8 cellular contexts compared by ENCODE assay signal in the genomic region with DNA sequence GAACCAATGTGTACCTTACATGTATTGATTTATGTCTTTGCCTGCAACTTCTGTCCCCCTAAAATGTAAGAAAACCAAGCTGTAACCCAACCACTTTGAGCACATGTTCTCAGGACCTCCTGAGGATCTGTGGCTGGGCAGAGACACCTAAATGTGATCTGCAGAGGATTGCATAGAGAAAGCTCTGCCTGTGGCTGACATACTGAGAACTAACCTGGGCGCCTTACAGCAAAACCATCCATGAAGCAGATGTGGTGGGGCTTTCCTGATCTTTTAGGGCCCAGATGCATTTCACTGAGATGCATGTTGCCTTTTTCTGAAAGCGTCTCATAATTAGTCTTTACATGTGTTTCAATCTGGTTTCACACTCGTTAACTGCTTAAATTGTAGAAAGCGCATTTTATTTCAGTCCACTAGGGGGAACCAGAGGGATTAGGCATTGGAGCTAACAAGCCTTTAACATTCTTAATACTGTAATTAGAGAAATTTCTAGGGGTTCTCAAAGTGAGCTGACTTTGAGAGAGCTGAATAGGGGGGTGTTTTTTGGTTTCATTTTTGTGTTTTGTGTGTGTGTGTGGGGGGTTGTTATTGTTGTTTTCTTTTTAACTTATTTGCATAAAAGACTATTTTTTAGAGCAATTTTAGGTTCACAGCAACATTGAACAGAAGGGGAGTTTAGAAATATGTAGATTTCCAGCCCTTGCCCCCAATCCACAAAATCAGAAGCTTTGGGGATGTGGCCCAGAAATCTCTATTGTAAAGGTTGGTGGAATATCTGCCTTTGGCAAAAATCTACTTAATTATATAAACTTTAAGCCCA. TPM values are rescaled to one million over a fixed set of nuclear protein-coding genes. Genes with fewer than 3 reads are reported as not detected.
DNase-seq lines count a peak whose midpoint lies in the region; ATAC-seq and TF ChIP-seq lines count a peak whose summit lies in the region.

No MANE protein-coding gene starts in this region.

- intact Hi-C loops in aorta (cut with DNase I) = loop anchor here (5.0 kb wide), 2 partner anchors 218 to 223 kb away; partner anchors contain the start of gene MAN1A1 (in 1 of the 2)

- H3K9ac ChIP-seq in KMS-11 = no peak overlapping the region

- no peaks in the 10 kb centered on the region for H3K79me2 ChIP-seq in GM23338 (replicated peaks; ENCODE audit: insufficient read depth)
- no peaks in the 10 kb centered on the region for H3K79me2 ChIP-seq in KMS-11 (ENCODE audit: insufficient read depth, low read depth)

- H3K27me3 ChIP-seq in GM23338 (ENCODE audit: insufficient read depth) (no peaks in the 10 kb centered on the region), KMS-11 (ENCODE audit: insufficient read depth, low read depth) (no peaks in the 10 kb centered on the region), Peyer's patch (no peaks in the 10 kb centered on the region), aorta (ENCODE audit: control insufficient read depth in 1 of 2, insufficient read depth in 2 of 2, low read length in 1 of 2) (no peaks in the 10 kb centered on the region)

- H3K4me3 ChIP-seq in GM23338 = no peak overlapping the region
- H3K4me3 ChIP-seq in KMS-11 (IDR thresholded peaks at IDR 0.05; ENCODE audit: insufficient read depth, low read depth, low read length) = no peak overlapping the region
- H3K4me3 ChIP-seq in Peyer's patch = no peak overlapping the region
- no peak overlapping the region for H3K4me3 ChIP-seq in aorta (ENCODE audit: low read length in 2 of 2)

- TF ChIP-seq CTCF in GM23338 (conservative IDR thresholded peaks at IDR 0.05; ENCODE audit: low read depth in 2 of 2) (peak; percentile 75 to 97), KMS-11 (conservative IDR thresholded peaks at IDR 0.05; ENCODE audit: low read depth, low read length) (peak; percentile 78), Peyer's patch (IDR thresholded peaks at IDR 0.05) (peak; percentile 54 to 88 (median 82))

- peaks cover 10% of the 10 kb centered on the region for H3K4me1 Mint-ChIP-seq in activated T-cell treated with anti-CD3 and anti-CD28 coated beads, Interleukin-2, amount 50 U/mL, for 72 hours (ENCODE audit: low read depth)
- H3K4me1 Mint-ChIP-seq in GM23338 = peaks cover 26% of the 10 kb centered on the region
- no peaks in the 10 kb centered on the region for H3K4me1 Mint-ChIP-seq in memory B cell

- H2AFZ ChIP-seq in GM23338 (peak overlapping the region; percentile 93), KMS-11 (ENCODE audit: low read depth) (peak overlapping the region; percentile 31)

- WGBS in aorta, 2 donors = 24 to 28% methylated on average over 4 of the region's 4 CpGs

- no peak for TF ChIP-seq POLR2A in Peyer's patch (IDR thresholded peaks at IDR 0.05)

- peaks cover 22% of the 10 kb centered on the region for H3K4me1 ChIP-seq in GM23338 (ENCODE audit: insufficient read depth)
- peaks cover 12% of the 10 kb centered on the region for H3K4me1 ChIP-seq in KMS-11 (ENCODE audit: low read depth, poor library complexity, severe bottlenecking)
- H3K4me1 ChIP-seq in Peyer's patch = peaks cover 0 to 10% (median 0%) of the 10 kb centered on the region in 4 donors
- no peaks in the 10 kb centered on the region for H3K4me1 ChIP-seq in aorta (ENCODE audit: control insufficient read depth in 1 of 2, insufficient read depth in 2 of 2, low read length in 2 of 2)

- 0 out of 2 replicates have a peak overlapping the region, but pooled peaks have one; percentile 17 for H3K4me2 ChIP-seq in GM23338
- H3K4me2 ChIP-seq in KMS-11 = peak overlapping the region; percentile 37

- no peaks in the 10 kb centered on the region for H3K36me3 ChIP-seq in GM23338 (ENCODE audit: insufficient read depth)
- H3K36me3 ChIP-seq in KMS-11 (ENCODE audit: insufficient read depth) = no peaks in the 10 kb centered on the region
- no peaks in the 10 kb centered on the region for H3K36me3 ChIP-seq in Peyer's patch
- H3K36me3 ChIP-seq in aorta (ENCODE audit: control insufficient read depth in 1 of 2, insufficient read depth in 2 of 2, low read length in 1 of 2) = no peaks in the 10 kb centered on the region

- H3K36me3 Mint-ChIP-seq in activated T-cell treated with anti-CD3 and anti-CD28 coated beads, Interleukin-2, amount 50 U/mL, for 72 hours (ENCODE audit: insufficient read depth in 2 of 2) = no peaks in the 10 kb centered on the region
- H3K36me3 Mint-ChIP-seq in GM23338 (ENCODE audit: low read depth) = no peaks in the 10 kb centered on the region
- no peaks in the 10 kb centered on the region for H3K36me3 Mint-ChIP-seq in memory B cell

- peaks cover 21% of the 10 kb centered on the region for H3K27me3 Mint-ChIP-seq in activated T-cell treated with anti-CD3 and anti-CD28 coated beads, Interleukin-2, amount 50 U/mL, for 72 hours (ENCODE audit: low read depth)
- H3K27me3 Mint-ChIP-seq in GM23338 (ENCODE audit: insufficient read depth, low read depth, poor library complexity) (peaks cover 1% of the 10 kb centered on the region), memory B cell (peaks cover 5% of the 10 kb centered on the region)

- H3K27ac ChIP-seq in GM23338 (ENCODE audit: low read depth) = no peak overlapping the region
- H3K27ac ChIP-seq in KMS-11 = no peak overlapping the region
- no peak overlapping the region for H3K27ac ChIP-seq in Peyer's patch
- H3K27ac ChIP-seq in aorta (ENCODE audit: low read depth in 1 of 2, low read length in 2 of 2) = no peak overlapping the region

- H4K20me1 ChIP-seq in GM23338 (replicated peaks; ENCODE audit: insufficient read depth) (no peaks in the 10 kb centered on the region), KMS-11 (ENCODE audit: insufficient read depth) (no peaks in the 10 kb centered on the region)

- H3K9me3 ChIP-seq in Peyer's patch (no peaks in the 10 kb centered on the region), aorta (ENCODE audit: control insufficient read depth, low read length) (no peaks in the 10 kb centered on the region)

- no peak overlapping the region for H3K4me3 Mint-ChIP-seq in activated T-cell treated with anti-CD3 and anti-CD28 coated beads, Interleukin-2, amount 50 U/mL, for 72 hours
- no peak overlapping the region for H3K4me3 Mint-ChIP-seq in GM23338
- H3K4me3 Mint-ChIP-seq in memory B cell = no peak overlapping the region

- peak; percentile 54 to 56 for ATAC-seq in activated T-cell treated with anti-CD3 and anti-CD28 coated beads, Interleukin-2, amount 50 U/mL, for 72 hours (replicated peaks in 1 of 2)
- ATAC-seq in GM23338 (peak; percentile 82), memory B cell (ENCODE audit: low read depth) (peak; percentile 64), aorta (ENCODE audit: low FRiP score) (peak; percentile 82)

- peak overlapping the region; percentile 86 for H3K27ac Mint-ChIP-seq in activated T-cell treated with anti-CD3 and anti-CD28 coated beads, Interleukin-2, amount 50 U/mL, for 72 hours
- no peak overlapping the region for H3K27ac Mint-ChIP-seq in GM23338
- H3K27ac Mint-ChIP-seq in memory B cell = no peak overlapping the region

- no peaks in the 10 kb centered on the region for H3K9me3 Mint-ChIP-seq in activated T-cell treated with anti-CD3 and anti-CD28 coated beads, Interleukin-2, amount 50 U/mL, for 72 hours
- peaks cover 10% of the 10 kb centered on the region; the same call in 2 of the 3 replicates for H3K9me3 Mint-ChIP-seq in GM23338
- H3K9me3 Mint-ChIP-seq in memory B cell = no peaks in the 10 kb centered on the region

- no peaks in the 10 kb centered on the region for H3F3A ChIP-seq in GM23338 (replicated peaks; ENCODE audit: low read depth)

- H3K9me2 ChIP-seq in GM23338 (ENCODE audit: insufficient read depth) = no peaks in the 10 kb centered on the region

- peak in 1 of 2 donors; percentile 49 for DNase-seq in activated T-cell treated with anti-CD3 and anti-CD28 coated beads, Interleukin-2, amount 50 U/mL, for 72 hours
- DNase-seq in activated T-cell treated with anti-CD3 and anti-CD28 coated beads, Interleukin-2, amount 50 U/mL, for 48 hours = no peak
- DNase-seq in GM23338 (ENCODE audit: low spot score) (peak; percentile 87), Peyer's patch (no peak), dermis blood vessel endothelial cell (peak; percentile 88), memory B cell (ENCODE audit: low spot score in 2 of 2) (peak in 1 of 2 donors; percentile 55), aorta (no peak)

TF ChIP-seq in GM23338, 12 proteins besides CTCF, POLR2A, EP300 and RAD21 (continues in another document):
- TF ChIP-seq POLR2AphosphoS5 (IDR thresholded peaks at IDR 0.05; ENCODE audit: low read depth) (no peak), ZNF331 (CRISPR knock-in tag; IDR thresholded peaks at IDR 0.05; ENCODE audit: low read depth) (no peak), EZH2phosphoT487 (IDR thresholded peaks at IDR 0.05; ENCODE audit: unreplicated experiment) (no peak), ZNF114 (CRISPR knock-in tag; IDR thresholded peaks at IDR 0.05) (no peak), STAT1 (IDR thresholded peaks at IDR 0.05; ENCODE audit: unreplicated experiment) (no peak)
- TF ChIP-seq, protein P1, sequence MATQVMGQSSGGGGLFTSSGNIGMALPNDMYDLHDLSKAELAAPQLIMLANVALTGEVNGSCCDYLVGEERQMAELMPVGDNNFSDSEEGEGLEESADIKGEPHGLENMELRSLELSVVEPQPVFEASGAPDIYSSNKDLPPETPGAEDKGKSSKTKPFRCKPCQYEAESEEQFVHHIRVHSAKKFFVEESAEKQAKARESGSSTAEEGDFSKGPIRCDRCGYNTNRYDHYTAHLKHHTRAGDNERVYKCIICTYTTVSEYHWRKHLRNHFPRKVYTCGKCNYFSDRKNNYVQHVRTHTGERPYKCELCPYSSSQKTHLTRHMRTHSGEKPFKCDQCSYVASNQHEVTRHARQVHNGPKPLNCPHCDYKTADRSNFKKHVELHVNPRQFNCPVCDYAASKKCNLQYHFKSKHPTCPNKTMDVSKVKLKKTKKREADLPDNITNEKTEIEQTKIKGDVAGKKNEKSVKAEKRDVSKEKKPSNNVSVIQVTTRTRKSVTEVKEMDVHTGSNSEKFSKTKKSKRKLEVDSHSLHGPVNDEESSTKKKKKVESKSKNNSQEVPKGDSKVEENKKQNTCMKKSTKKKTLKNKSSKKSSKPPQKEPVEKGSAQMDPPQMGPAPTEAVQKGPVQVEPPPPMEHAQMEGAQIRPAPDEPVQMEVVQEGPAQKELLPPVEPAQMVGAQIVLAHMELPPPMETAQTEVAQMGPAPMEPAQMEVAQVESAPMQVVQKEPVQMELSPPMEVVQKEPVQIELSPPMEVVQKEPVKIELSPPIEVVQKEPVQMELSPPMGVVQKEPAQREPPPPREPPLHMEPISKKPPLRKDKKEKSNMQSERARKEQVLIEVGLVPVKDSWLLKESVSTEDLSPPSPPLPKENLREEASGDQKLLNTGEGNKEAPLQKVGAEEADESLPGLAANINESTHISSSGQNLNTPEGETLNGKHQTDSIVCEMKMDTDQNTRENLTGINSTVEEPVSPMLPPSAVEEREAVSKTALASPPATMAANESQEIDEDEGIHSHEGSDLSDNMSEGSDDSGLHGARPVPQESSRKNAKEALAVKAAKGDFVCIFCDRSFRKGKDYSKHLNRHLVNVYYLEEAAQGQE (IDR thresholded peaks at IDR 0.05; ENCODE audit: unreplicated experiment) = no peak

RNA-seq across cellular contexts. Expression of gene FAM184A, which starts 50.9 kb away (rescaled TPM):
- total RNA-seq in activated T-cell treated with anti-CD3 and anti-CD28 coated beads, Interleukin-2, amount 50 U/mL, for 72 hours = 10 to 100 TPM; 18.4 to 18.5 TPM
- 8.3 and 18.6 TPM in 2 replicates for total RNA-seq in GM23338 (2014; rRNA removed; shearing (Covaris generic))
- polyA plus RNA-seq in GM23338 (2016; fragmentation: Nextera tagmentation; extraction: Ambion mirVana) (10.6 and 13.7 TPM in 2 replicates), aorta (1 to 10 TPM; 1.1 to 1.9 TPM)
- total RNA-seq in Peyer's patch (10 to 100 TPM in 2 of 4 donors, 1 to 10 TPM in 2; 2.7 to 11.9 (median 8.8) TPM), dermis blood vessel endothelial cell (0.17 and 0.33 TPM in 2 replicates), aorta (1 to 10 TPM; 3.8 to 4.8 TPM)

Comparison
In these comparisons a context has a peak if more than half of its experiments do, and no peak if none do; other contexts are left out.
1. DNase-seq: peak in GM23338 (single experiment) and dermis blood vessel endothelial cell (single experiment); none in activated T-cell treated with anti-CD3 and anti-CD28 coated beads, Interleukin-2, amount 50 U/mL, for 48 hours (0 of 2), Peyer's patch (0 of 3) and aorta (0 of 2).
2. Peak in every context shown above with its lines, with median percentiles within 50 percentile points of each other: ATAC-seq and CTCF ChIP-seq.